Comparison of ENCODE assay signal across 1 cellular context in genomic region chr19:54115071-54116063, GRCh38.
TF ChIP-seq lines count a peak whose summit lies in the region.

Gene PRPF31, plus strand, starts transcription at chr19:54115754. Its CDS starts 2,525 bp downstream, at chr19:54118279.
Gene TFPT, minus strand, starts transcription at chr19:54115657. Its CDS starts 388 bp downstream, at chr19:54115269.

TF ChIP-seq in HepG2, 621 proteins besides CTCF, POLR2A, EP300 and RAD21 (continued from another document and continues in another):
- TF ChIP-seq HDAC2 (CRISPR knock-in tag; IDR thresholded peaks at IDR 0.05): peak; percentile 89
- no peak for TF ChIP-seq ARHGAP35 (CRISPR knock-in tag; IDR thresholded peaks at IDR 0.05; ENCODE audit: borderline replicate concordance)
- TF ChIP-seq ZNF598 (CRISPR knock-in tag; IDR thresholded peaks at IDR 0.05; ENCODE audit: borderline replicate concordance): 0 out of 2 replicates have a peak, but pooled peaks have one; percentile 63
- TF ChIP-seq KIAA2018 (CRISPR knock-in tag; IDR thresholded peaks at IDR 0.05; ENCODE audit: borderline replicate concordance): 0 out of 2 replicates have a peak, but pooled peaks have one; percentile 51
- no peak for TF ChIP-seq PBX3 (CRISPR knock-in tag; IDR thresholded peaks at IDR 0.05; ENCODE audit: borderline replicate concordance)
- no peak for TF ChIP-seq ZNF710 (CRISPR knock-in tag; IDR thresholded peaks at IDR 0.05; ENCODE audit: borderline replicate concordance)
- 0 out of 2 replicates have a peak, but pooled peaks have one; percentile 85 for TF ChIP-seq ZNF343 (CRISPR knock-in tag; IDR thresholded peaks at IDR 0.05)
- no peak for TF ChIP-seq ZNF790 (CRISPR knock-in tag; IDR thresholded peaks at IDR 0.05; ENCODE audit: borderline replicate concordance)
- TF ChIP-seq ZXDC (CRISPR knock-in tag; IDR thresholded peaks at IDR 0.05): no peak
- peak; percentile 81 for TF ChIP-seq ZNF687 (CRISPR knock-in tag; IDR thresholded peaks at IDR 0.05)
- TF ChIP-seq ZHX1 (CRISPR knock-in tag; IDR thresholded peaks at IDR 0.05; ENCODE audit: low read depth): peak; percentile 60; the same call in 1 of the 2 replicates
- no peak for TF ChIP-seq ZNF83 (CRISPR knock-in tag; IDR thresholded peaks at IDR 0.05; ENCODE audit: borderline replicate concordance)
- TF ChIP-seq ZNF776 (CRISPR knock-in tag; IDR thresholded peaks at IDR 0.05): no peak; the same call in 1 of the 2 replicates
- TF ChIP-seq ISX (CRISPR knock-in tag; conservative IDR thresholded peaks at IDR 0.05): no peak
- no peak for TF ChIP-seq SYNCRIP (IDR thresholded peaks at IDR 0.05; ENCODE audit: insufficient read depth, low read depth, low read length)
- no peak for TF ChIP-seq ARNTL (CRISPR knock-in tag; IDR thresholded peaks at IDR 0.05)
- TF ChIP-seq SAFB2 (CRISPR knock-in tag; IDR thresholded peaks at IDR 0.05; ENCODE audit: borderline replicate concordance, low read depth): peak; percentile 39; the same call in 1 of the 2 replicates
- TF ChIP-seq NCOA1 (CRISPR knock-in tag; IDR thresholded peaks at IDR 0.05): no peak
- TF ChIP-seq FUBP1 (CRISPR knock-in tag; IDR thresholded peaks at IDR 0.05; ENCODE audit: borderline replicate concordance): peak; percentile 51; the same call in 1 of the 2 replicates
- TF ChIP-seq HIVEP1 (CRISPR knock-in tag; IDR thresholded peaks at IDR 0.05): peak; percentile 68
- TF ChIP-seq ZGPAT (CRISPR knock-in tag; IDR thresholded peaks at IDR 0.05): peak; percentile 90
- peak; percentile 70; the same call in 1 of the 2 replicates for TF ChIP-seq ZMYM4 (CRISPR knock-in tag; IDR thresholded peaks at IDR 0.05)
- peak; percentile 33 for TF ChIP-seq SOX5 (CRISPR knock-in tag; IDR thresholded peaks at IDR 0.05; ENCODE audit: borderline replicate concordance)
- peak; percentile 92 for TF ChIP-seq GABPB1 (CRISPR knock-in tag; IDR thresholded peaks at IDR 0.05)
- no peak; the same call in 1 of the 2 replicates for TF ChIP-seq ZNF292 (CRISPR knock-in tag; IDR thresholded peaks at IDR 0.05; ENCODE audit: borderline replicate concordance, low read depth)
- peak; percentile 53 for TF ChIP-seq XRCC5 (optimal IDR thresholded peaks at IDR 0.05; ENCODE audit: low read length)
